Comparison of ENCODE assay signal across 10 cellular contexts in genomic region chr2:169080250-169081035, GRCh38. TPM values are rescaled to one million over a fixed set of nuclear protein-coding genes. Genes with fewer than 3 reads are reported as not detected.
DNase-seq lines count a peak whose midpoint lies in the region; ATAC-seq and TF ChIP-seq lines count a peak whose summit lies in the region.
"Had no signal": no experiment of that assay in that cellular context is flagged by ENCODE, and none has a peak within 500 bp of the region (broad histone marks: within the 10 kb centered on the region; RNA-seq: fewer than 3 reads in every experiment).

No MANE protein-coding gene starts in this region.

- no peak for TF ChIP-seq CTCF in osteoblast (IDR thresholded peaks at IDR 0.05; ENCODE audit: extremely low read depth, low read depth, low read length)

- no peaks in the 10 kb centered on the region for H3K79me2 ChIP-seq in osteoblast (ENCODE audit: insufficient read depth, low read length)

- no peak overlapping the region for H2AFZ ChIP-seq in osteoblast (ENCODE audit: low read length)

- no peaks in the 10 kb centered on the region for H3K27me3 ChIP-seq in osteoblast (ENCODE audit: insufficient read depth, low read length)

- no peaks in the 10 kb centered on the region for H3K36me3 ChIP-seq in osteoblast (ENCODE audit: insufficient read depth, low read length)

- H3K9me3 ChIP-seq in osteoblast (ENCODE audit: low read depth, low read length) = no peaks in the 10 kb centered on the region

- peak; percentile 79 for ATAC-seq in HG02938 (IDR thresholded peaks at IDR 0.05; ENCODE audit: unreplicated experiment)
- no peak for ATAC-seq in left lobe of liver
- ATAC-seq in HG03095 (IDR thresholded peaks at IDR 0.05; ENCODE audit: unreplicated experiment) = no peak

- no peak overlapping the region for H3K4me2 ChIP-seq in osteoblast (ENCODE audit: insufficient read depth, low read length)

- H4K20me1 ChIP-seq in osteoblast (ENCODE audit: insufficient read depth, low read length) = no peaks in the 10 kb centered on the region

- no peak overlapping the region for H3K27ac ChIP-seq in osteoblast (ENCODE audit: low read depth, low read length)

- peaks cover 21% of the 10 kb centered on the region for H3K4me1 ChIP-seq in osteoblast (ENCODE audit: insufficient read depth, low read length)

- DNase-seq in GM19238 (ENCODE audit: insufficient read length, low spot score) = peak; percentile 10
- peak; percentile 60 to 70 for DNase-seq in NOMO-1 (lab: John Stamatoyannopoulos, UW; ENCODE audit: unreplicated experiment in 2 of 2)
- DNase-seq in osteoblast (ENCODE audit: insufficient read length, low spot score, missing footprints) = peak; percentile 29
- no peak for DNase-seq in left lobe of liver (ENCODE audit: low spot score)
- DNase-seq in iPS-NIHi7 (ENCODE audit: extremely low spot score) = no peak
- DNase-seq in GM19240 (ENCODE audit: insufficient read length, low spot score) = no peak
- DNase-seq: cerebellar nuclear complex, HFFc6 had no signal

- H3K4me3 ChIP-seq in osteoblast (ENCODE audit: insufficient read depth, low read length) = no peak overlapping the region

RNA-seq across cellular contexts. Expression of gene DHRS9, which starts 11.1 kb away (rescaled TPM):
- total RNA-seq in osteoblast (not detected in 2 replicates), left lobe of liver (0.30 TPM)
- total RNA-seq: HFFc6 had no signal

RNA-seq across cellular contexts. Expression of gene ABCB11, which starts 49.3 kb away (rescaled TPM):
- under 0.01 TPM in 1 of 2 replicates, not detected in the other for total RNA-seq in osteoblast
- total RNA-seq in left lobe of liver = 68.5 TPM

Comparison
In these comparisons a context has a peak if more than half of its experiments do, and no peak if none do; other contexts are left out.
1. DNase-seq: peak in GM19238 (single experiment), NOMO-1 (2 of 2) and osteoblast (single experiment); none in left lobe of liver (single experiment), iPS-NIHi7 (single experiment) and GM19240 (single experiment).
2. RNA of gene ABCB11, which starts 49.3 kb away (total RNA-seq): 68.5 TPM in left lobe of liver (single experiment); under 0.01 TPM in osteoblast; every median in the first group is over 10 times any median in the second.